8 cellular contexts compared by ENCODE assay signal in the genomic region with DNA sequence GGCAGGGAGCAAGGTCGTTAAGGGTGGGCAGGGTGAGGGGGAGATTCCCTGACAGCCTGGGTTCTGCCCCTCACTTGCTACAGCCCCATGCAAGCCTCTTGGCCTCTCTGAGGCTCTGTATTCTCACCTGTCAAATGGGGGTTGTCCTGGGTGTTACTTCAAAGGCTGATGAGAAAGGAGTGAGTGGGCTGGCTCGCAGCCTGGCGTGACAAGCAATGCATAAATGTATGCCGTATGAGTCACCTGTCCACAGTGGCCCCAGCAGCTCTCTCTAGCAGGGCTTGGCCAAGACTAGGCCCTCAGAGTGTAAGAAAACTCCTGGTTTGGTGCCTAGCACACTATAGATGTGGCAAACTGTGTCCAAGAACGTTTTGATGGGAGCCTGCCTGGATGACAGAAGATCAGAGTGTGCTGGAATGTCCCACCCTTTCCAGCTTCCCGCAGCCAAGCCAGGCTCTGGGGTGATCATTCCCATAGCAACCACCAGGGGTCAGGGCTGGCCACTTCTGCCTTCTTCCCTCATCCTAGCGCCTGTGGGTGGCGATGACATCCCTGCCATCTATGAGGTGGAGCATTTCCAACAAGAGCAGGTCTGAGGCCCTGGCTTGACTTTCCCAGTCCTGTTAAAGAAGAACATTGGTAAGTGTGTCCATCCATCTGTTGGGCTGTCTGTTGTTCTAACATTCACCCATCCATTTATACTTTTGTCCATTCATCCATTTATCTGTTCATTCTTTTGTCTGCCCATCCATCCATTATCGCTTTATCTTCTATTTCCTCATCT. TPM values are rescaled to one million over a fixed set of nuclear protein-coding genes. Genes with fewer than 3 reads are reported as not detected.
DNase-seq lines count a peak whose midpoint lies in the region; ATAC-seq and TF ChIP-seq lines count a peak whose summit lies in the region.

No MANE protein-coding gene starts in this region.

- no peaks in the 10 kb centered on the region for H3K27me3 Mint-ChIP-seq in central memory CD8-positive, alpha-beta T cell

- TF ChIP-seq CTCF in WI38 (IDR thresholded peaks at IDR 0.05; ENCODE audit: low read depth, low read length): peak; percentile 89

- H3K4me3 Mint-ChIP-seq in central memory CD8-positive, alpha-beta T cell: peak overlapping the region; percentile 65

- peak overlapping the region; percentile 80 for H3K27ac Mint-ChIP-seq in central memory CD8-positive, alpha-beta T cell (ENCODE audit: low read depth)

- DNase-seq in AG08396 (ENCODE audit: low spot score) (peak; percentile 86), NCI-H2171 (lab: John Stamatoyannopoulos, UW) (peak; percentile 57), left colon (peak; percentile 46 to 77)
- DNase-seq in central memory CD8-positive, alpha-beta T cell (ENCODE audit: low spot score in 2 of 2): peak; percentile 34 to 50
- peak; percentile 64 for DNase-seq in stimulated activated CD4-positive, alpha-beta T cell treated with anti-CD3 and anti-CD28 coated beads, Interleukin-4, amount 100 ng/mL, for 1 hour

- H3K9me3 Mint-ChIP-seq in central memory CD8-positive, alpha-beta T cell: peaks cover 5% of the 10 kb centered on the region

- peaks cover 71% of the 10 kb centered on the region for H3K4me1 Mint-ChIP-seq in central memory CD8-positive, alpha-beta T cell

- peak overlapping the region; percentile 20; the same call in 1 of the 2 replicates for H3K4me3 ChIP-seq in WI38 (ENCODE audit: low read depth, low read length)

- ATAC-seq in GM18511 (IDR thresholded peaks at IDR 0.05; ENCODE audit: unreplicated experiment) (peak; percentile 79), HG02973 (IDR thresholded peaks at IDR 0.05; ENCODE audit: unreplicated experiment) (peak; percentile 72), left colon (peak; percentile 97)
- no peak for ATAC-seq in central memory CD8-positive, alpha-beta T cell (replicated peaks; ENCODE audit: extremely low read depth, poor library complexity, severe bottlenecking)

- peaks cover 10% of the 10 kb centered on the region for H3K36me3 Mint-ChIP-seq in central memory CD8-positive, alpha-beta T cell (ENCODE audit: insufficient read depth)

- intact Hi-C loops in left colon (cut with DNase I, micrococcal nuclease): loop anchor here (5.0 to 10.0 kb wide), 2 partner anchors 54 to 56 kb away; no protein-coding TSS in a partner anchor

RNA-seq across cellular contexts. Expression of a gene that starts 37.2 kb away (rescaled TPM):
- total RNA-seq in left colon: 100 to 1,000 TPM in 1 of 2 donors, 10 to 100 TPM in 1; 81.2 to 111 TPM

RNA-seq across cellular contexts. Expression of a gene that starts 48.8 kb away (rescaled TPM):
- total RNA-seq in left colon: 1 to 10 TPM; 2.0 to 2.7 TPM

RNA-seq across cellular contexts. Expression of a gene that starts 54.9 kb away (rescaled TPM):
- 1 to 10 TPM; 1.9 to 2.8 TPM for total RNA-seq in left colon
